7 cellular contexts compared by ENCODE assay signal in genomic region chr4:36038521-36038920, GRCh38.
"Had no signal": no experiment of that assay in that cellular context is flagged by ENCODE, and none has a peak within 500 bp of the region (broad histone marks: within the 10 kb centered on the region; RNA-seq: fewer than 3 reads in every experiment).

No MANE protein-coding gene starts in this region.

- ATAC-seq: HepG2 had no signal

- H3K4me3 ChIP-seq: GM23338 had no signal

- DNase-seq: H9, HCEC 1CT, KBM-7 had no signal

- H3K27ac Mint-ChIP-seq: H9, IgD-negative memory B cell had no signal

- H3K27me3 Mint-ChIP-seq: IgD-negative memory B cell had no signal

- H3K27ac ChIP-seq: HL-60 had no signal

- H3K4me3 Mint-ChIP-seq: GM23338, H9, IgD-negative memory B cell had no signal

- H3K4me1 Mint-ChIP-seq: H9 had no signal

- H3K9me3 Mint-ChIP-seq: GM23338, H9 had no signal
